33 cellular contexts compared by ENCODE assay signal in the genomic region with DNA sequence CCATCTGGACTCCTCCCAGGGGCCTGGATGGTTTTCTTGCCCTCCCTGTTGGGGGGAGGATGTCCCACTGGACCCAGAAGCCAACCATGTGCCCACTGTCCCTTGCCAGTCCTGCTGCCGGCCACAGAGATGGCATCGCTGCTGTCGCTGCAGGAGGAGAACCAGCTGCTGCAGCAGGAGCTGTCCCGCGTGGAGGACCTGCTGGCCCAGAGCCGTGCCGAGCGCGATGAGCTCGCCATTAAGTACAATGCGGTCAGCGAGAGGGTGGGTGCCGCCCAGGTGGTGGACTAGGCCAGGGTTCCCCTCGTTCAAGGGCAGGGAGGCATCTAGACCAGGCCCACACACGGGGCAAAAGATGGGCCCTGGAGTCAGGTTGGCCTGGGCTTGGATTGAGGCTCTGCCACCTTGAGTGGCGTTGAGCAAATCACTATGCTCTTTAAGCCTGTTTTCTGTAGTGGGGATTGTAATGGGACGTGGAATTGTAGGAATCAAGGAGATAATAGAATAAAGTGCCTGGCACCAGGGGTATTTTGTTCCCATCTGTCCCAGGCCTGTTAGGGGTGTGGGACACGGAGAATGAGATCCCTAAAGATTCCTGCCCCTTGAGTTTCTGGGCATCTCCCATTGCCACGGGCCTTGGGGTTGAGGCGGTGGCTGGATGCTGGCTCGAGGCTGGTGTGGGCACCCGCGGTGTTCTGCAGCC. TPM values are rescaled to one million over a fixed set of nuclear protein-coding genes. Genes with fewer than 3 reads are reported as not detected.
DNase-seq lines count a peak whose midpoint lies in the region; ATAC-seq, FAIRE-seq and TF ChIP-seq lines count a peak whose summit lies in the region.
"Had no signal": no experiment of that assay in that cellular context is flagged by ENCODE, and none has a peak within 500 bp of the region (broad histone marks: within the 10 kb centered on the region; RNA-seq: fewer than 3 reads in every experiment).

No MANE protein-coding gene starts in this region.

- DNase-seq in GM23338 (ENCODE audit: low spot score) (no peak), breast epithelium (ENCODE audit: low spot score in 2 of 2) (no peak), kidney (peak; percentile 84), NCI-H1105 treated with DMSO at 0.1 percent for 48 hours (lab: John Stamatoyannopoulos, UW) (no peak), HUDEP-2 (lab: John Stamatoyannopoulos, UW; ENCODE audit: unreplicated experiment in 76 of 76) (no peak)
- DNase-seq: activated CD4-positive, alpha-beta T cell treated with anti-CD3 and anti-CD28 coated beads, Interleukin-2, amount 50 U/mL, for 1 hour; activated naive CD4-positive, alpha-beta T cell treated with anti-CD3 and anti-CD28 coated beads for 36 hours; adrenal gland; brain microvascular endothelial cell; COR-L47; DMS79 treated with DMSO at 0.1 percent for 48 hours; effector memory CD4-positive, alpha-beta T cell; erythroblast; foreskin keratinocyte; MG63; naive B cell; NCI-H1417; NCI-H446 treated with DMSO at 0.1 percent for 48 hours; RPMI8226; stimulated activated CD4-positive, alpha-beta T cell treated with anti-CD3 and anti-CD28 coated beads, Interleukin-2, amount 100 ng/mL, for 24 hours; transverse colon had no signal

- H3K4me1 ChIP-seq in GM23338 (ENCODE audit: insufficient read depth) (peaks cover 36% of the 10 kb centered on the region), breast epithelium (peaks cover 0 to 15% of the 10 kb centered on the region in 2 donors), kidney (ENCODE audit: control insufficient read depth in 1 of 2, insufficient read depth in 1 of 2, low read depth in 1 of 2, low read length in 2 of 2) (peaks cover 0 to 10% of the 10 kb centered on the region in 2 donors), skeletal muscle tissue (ENCODE audit: control insufficient read depth in 3 of 3, insufficient read depth in 3 of 3, low read length in 3 of 3) (peaks cover 7 to 17% (median 9%) of the 10 kb centered on the region in 3 donors)
- H3K4me1 ChIP-seq: adrenal gland had no signal

- peak overlapping the region; percentile 39; the same call in 1 of the 2 replicates for H3K27ac ChIP-seq in GM23338 (ENCODE audit: low read depth)
- peak overlapping the region; percentile 61 to 64 for H3K27ac ChIP-seq in breast epithelium
- no peak overlapping the region for H3K27ac ChIP-seq in kidney (ENCODE audit: low read depth in 2 of 2, low read length in 2 of 2)
- no peak overlapping the region for H3K27ac ChIP-seq in skeletal muscle tissue (ENCODE audit: low read depth, low read length)
- H3K27ac ChIP-seq: adrenal gland, brain microvascular endothelial cell, hepatocyte, left lung, SK-N-MC, transverse colon, VCaP had no signal

- ATAC-seq in GM23338 (no peak), esophagus mucosa (no peak)
- ATAC-seq: foreskin keratinocyte, K562, left lung had no signal

- no peak for TF ChIP-seq CTCF in GM23338 (conservative IDR thresholded peaks at IDR 0.05; ENCODE audit: low read depth in 2 of 2)
- TF ChIP-seq CTCF in breast epithelium (IDR thresholded peaks at IDR 0.05) = no peak
- TF ChIP-seq CTCF in kidney (IDR thresholded peaks at IDR 0.05; ENCODE audit: borderline replicate concordance, extremely low read depth, insufficient read depth) = no peak

- H3K36me3 ChIP-seq in GM23338 (ENCODE audit: insufficient read depth) (no peaks in the 10 kb centered on the region), breast epithelium (no peaks in the 10 kb centered on the region), kidney (ENCODE audit: control insufficient read depth in 1 of 2, insufficient read depth in 2 of 2, low read length in 2 of 2) (no peaks in the 10 kb centered on the region), skeletal muscle tissue (ENCODE audit: control insufficient read depth in 3 of 3, insufficient read depth in 3 of 3, low read length in 3 of 3) (peaks cover 0 to 2% (median 0%) of the 10 kb centered on the region in 3 donors)
- H3K36me3 ChIP-seq: adrenal gland, BLaER1, brain microvascular endothelial cell, MG63, transverse colon had no signal

- no peak for TF ChIP-seq POLR2A in breast epithelium (IDR thresholded peaks at IDR 0.05)

- H3K27me3 ChIP-seq in GM23338 (ENCODE audit: insufficient read depth) (no peaks in the 10 kb centered on the region), breast epithelium (no peaks in the 10 kb centered on the region), skeletal muscle tissue (ENCODE audit: control insufficient read depth in 3 of 3, insufficient read depth in 3 of 3, low read length in 3 of 3) (peaks cover 0 to 21% (median 3%) of the 10 kb centered on the region in 3 donors)
- H3K27me3 ChIP-seq: adrenal gland, BLaER1, brain microvascular endothelial cell, foreskin keratinocyte, hepatocyte, MG63, transverse colon had no signal

- H3F3A ChIP-seq in GM23338 (replicated peaks; ENCODE audit: low read depth) = peaks cover 52% of the 10 kb centered on the region

- H3K36me3 Mint-ChIP-seq in GM23338 (ENCODE audit: low read depth) = peaks cover 12% of the 10 kb centered on the region; the same call in 1 of the 3 replicates
- H3K36me3 Mint-ChIP-seq: naive B cell had no signal

- intact Hi-C loops in breast epithelium (cut with DNase I; ENCODE audit: low total_unique reads) = no loop called here
- intact Hi-C loops in kidney (cut with DNase I) = no loop called here

- H3K4me2 ChIP-seq in GM23338 = no peak overlapping the region
- H3K4me2 ChIP-seq: hepatocyte had no signal

- no peak for FAIRE-seq in kidney (lab: Jason Lieb, UNC)
- FAIRE-seq: colon, GM18507, K562 had no signal

- no peaks in the 10 kb centered on the region for H3K9me2 ChIP-seq in GM23338 (ENCODE audit: insufficient read depth)

- H3K9ac ChIP-seq in kidney (ENCODE audit: low read length in 2 of 2) = no peak overlapping the region
- H3K9ac ChIP-seq in skeletal muscle tissue (ENCODE audit: low read depth in 1 of 3, low read length in 3 of 3) = peak overlapping the region in 2 of 3 donors; percentile 8 to 68
- H3K9ac ChIP-seq: BLaER1 had no signal

- H3K4me3 ChIP-seq in GM23338 (no peak overlapping the region), breast epithelium (no peak overlapping the region), kidney (ENCODE audit: low read length in 2 of 2) (no peak overlapping the region), skeletal muscle tissue (ENCODE audit: low read length in 3 of 3) (no peak overlapping the region)
- H3K4me3 ChIP-seq: adrenal gland, BLaER1, hepatocyte, K562, left lung, MG63, SK-N-MC, transverse colon had no signal

- no peak overlapping the region for H3K4me3 Mint-ChIP-seq in GM23338
- H3K4me3 Mint-ChIP-seq: activated naive CD4-positive, alpha-beta T cell treated with anti-CD3 and anti-CD28 coated beads for 36 hours; naive B cell had no signal

- H3K4me1 Mint-ChIP-seq in GM23338 = peaks cover 55% of the 10 kb centered on the region

- peaks cover 31% of the 10 kb centered on the region for H3K27me3 Mint-ChIP-seq in GM23338 (ENCODE audit: insufficient read depth, low read depth, poor library complexity)
- H3K27me3 Mint-ChIP-seq: naive B cell had no signal

- H3K27ac Mint-ChIP-seq in GM23338 = no peak overlapping the region
- H3K27ac Mint-ChIP-seq: activated naive CD4-positive, alpha-beta T cell treated with anti-CD3 and anti-CD28 coated beads for 36 hours had no signal

- peaks cover 47% of the 10 kb centered on the region for H3K79me2 ChIP-seq in GM23338 (replicated peaks; ENCODE audit: insufficient read depth)
- H3K79me2 ChIP-seq: hepatocyte had no signal

- H4K20me1 ChIP-seq in GM23338 (replicated peaks; ENCODE audit: insufficient read depth) = peaks cover 39% of the 10 kb centered on the region

- no peaks in the 10 kb centered on the region for H3K9me3 Mint-ChIP-seq in GM23338
- H3K9me3 Mint-ChIP-seq: activated naive CD4-positive, alpha-beta T cell treated with anti-CD3 and anti-CD28 coated beads for 36 hours; naive B cell had no signal

- no peak overlapping the region for H2AFZ ChIP-seq in GM23338
- H2AFZ ChIP-seq: hepatocyte had no signal

- H3K9me3 ChIP-seq in breast epithelium (no peaks in the 10 kb centered on the region), kidney (ENCODE audit: control insufficient read depth in 1 of 2, low read length in 2 of 2) (no peaks in the 10 kb centered on the region), skeletal muscle tissue (ENCODE audit: control insufficient read depth in 3 of 3, low read length in 3 of 3) (no peaks in the 10 kb centered on the region)
- H3K9me3 ChIP-seq: adrenal gland, BLaER1, left lung, MG63, transverse colon had no signal

TF ChIP-seq in GM23338, 12 proteins besides CTCF, POLR2A, EP300 and RAD21 (continues in another document):
- TF ChIP-seq EZH2 (IDR thresholded peaks at IDR 0.05; ENCODE audit: low read depth, unreplicated experiment) (no peak), STAT1 (IDR thresholded peaks at IDR 0.05; ENCODE audit: unreplicated experiment) (no peak)

RNA-seq across cellular contexts. Expression of gene CROCC, which starts 2.6 kb away (rescaled TPM):
- 74.6 and 106 TPM in 2 replicates for total RNA-seq in GM23338 (2014; rRNA removed; shearing (Covaris generic))
- 13.0 and 15.1 TPM in 2 replicates for polyA plus RNA-seq in GM23338 (2016; fragmentation: Nextera tagmentation; extraction: Ambion mirVana)
- total RNA-seq in breast epithelium = 10 to 100 TPM; 15.5 to 43.9 (median 24.7) TPM
- 30.5 TPM for total RNA-seq in kidney
- 10.6 TPM for polyA plus RNA-seq in kidney (ENCODE audit: insufficient read depth, low read depth, low replicate concordance)
- total RNA-seq in skeletal muscle tissue = 6.8 TPM
- 15.3 TPM for total RNA-seq in esophagus mucosa

RNA-seq across cellular contexts. Expression of gene RNU1-2, which starts 28.6 kb away (rescaled TPM):
- under 0.01 TPM in 1 of 2 replicates, not detected in the other for total RNA-seq in GM23338 (2014; rRNA removed; shearing (Covaris generic))
- polyA plus RNA-seq in GM23338 (2016; fragmentation: Nextera tagmentation; extraction: Ambion mirVana) = not detected in 2 replicates
- under 1 TPM; under 0.01 TPM for total RNA-seq in breast epithelium
- total RNA-seq in kidney = 8,605 TPM
- 26.8 TPM for polyA plus RNA-seq in kidney (ENCODE audit: insufficient read depth, low read depth, low replicate concordance)
- total RNA-seq in skeletal muscle tissue = under 0.01 TPM
- 6,387 TPM for total RNA-seq in esophagus mucosa
- total RNA-seq: HT1080 had no signal
- polyA plus RNA-seq: adrenal gland, foreskin keratinocyte, hepatocyte had no signal

RNA-seq across cellular contexts. Expression of gene MFAP2, which starts 56.1 kb away (rescaled TPM):
- 107 and 129 TPM in 2 replicates for total RNA-seq in GM23338 (2014; rRNA removed; shearing (Covaris generic))
- polyA plus RNA-seq in GM23338 (2016; fragmentation: Nextera tagmentation; extraction: Ambion mirVana) = 255 TPM in 2 replicates
- total RNA-seq in breast epithelium = 10 to 100 TPM in 2 of 3 donors, 1 to 10 TPM in 1; 4.5 to 40.2 (median 10.8) TPM
- 7.2 TPM for total RNA-seq in kidney
- polyA plus RNA-seq in kidney (ENCODE audit: insufficient read depth, low read depth, low replicate concordance) = 8.2 TPM
- total RNA-seq in skeletal muscle tissue = 19.8 TPM
- 5.3 TPM for total RNA-seq in esophagus mucosa
- total RNA-seq: activated naive CD4-positive, alpha-beta T cell treated with anti-CD3 and anti-CD28 coated beads for 36 hours; HT1080; K562; T-helper 2 cell treated with Interferon-gamma antibody and Interleukin-4, amounts not matched to agents 100 ng/mL and 5 ng/mL, for 36 hours had no signal
- polyA plus RNA-seq: K562 had no signal

Comparison
In these comparisons a context has a peak if more than half of its experiments do, and no peak if none do; other contexts are left out.
1. H3K27ac ChIP-seq: peak in GM23338 (single experiment) and breast epithelium (2 of 2); none in kidney (0 of 2) and skeletal muscle tissue (single experiment).
2. H3K9ac ChIP-seq: peak in skeletal muscle tissue (2 of 3); none in kidney (0 of 2).
3. RNA of gene RNU1-2, which starts 28.6 kb away (total RNA-seq): 8,605 TPM in kidney (single experiment) and 6,387 TPM in esophagus mucosa (single experiment); under 0.01 TPM in GM23338, under 0.01 TPM in breast epithelium and under 0.01 TPM in skeletal muscle tissue (single experiment); every median in the first group is over 1,000 times any median in the second.